In the genomic region with DNA sequence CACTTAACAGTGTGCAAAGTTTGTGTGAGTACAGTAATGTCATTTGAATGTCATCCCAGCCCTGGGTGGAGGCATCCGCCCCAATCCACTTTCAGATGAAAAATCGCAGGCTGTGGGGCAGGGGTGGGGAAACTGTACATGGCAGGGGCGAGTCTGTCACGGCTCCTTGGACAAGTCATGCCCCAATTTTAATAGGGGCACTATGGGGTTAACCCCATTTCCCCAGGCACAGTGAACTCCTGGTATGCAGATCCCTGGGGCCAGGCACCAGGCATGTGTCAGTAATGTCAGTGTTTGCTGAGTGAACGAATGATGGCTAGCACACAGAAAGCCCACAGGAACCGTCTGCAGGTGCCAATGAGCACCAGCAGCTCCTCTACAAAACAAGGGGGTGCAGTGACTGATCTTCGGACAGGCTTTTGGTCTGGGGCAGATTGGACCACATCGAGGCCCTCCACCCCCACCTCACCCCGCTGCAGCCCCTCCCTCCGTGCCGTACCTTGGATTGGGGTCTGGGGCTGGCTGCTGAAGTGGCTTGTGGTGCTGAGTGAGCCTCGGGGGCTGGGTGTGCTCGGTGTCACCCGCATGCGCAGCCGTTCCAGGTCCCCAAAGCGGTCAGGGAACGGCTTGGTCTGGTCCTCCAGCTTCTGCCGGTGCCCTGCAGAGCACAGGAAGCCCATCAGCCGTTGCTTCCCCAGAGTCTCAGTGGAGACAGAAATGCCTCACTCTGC, we compare ENCODE assay signal across 15 cellular contexts. TPM values are rescaled to one million over a fixed set of nuclear protein-coding genes. Genes with fewer than 3 reads are reported as not detected.
A peak's percentile ranks its signal among the peaks of the same experiment; 100 is the strongest.
DNase-seq lines count a peak whose midpoint lies in the region; TF ChIP-seq lines count a peak whose summit lies in the region.
"Had no signal": no experiment of that assay in that cellular context is flagged by ENCODE, and none has a peak within 500 bp of the region (broad histone marks: within the 10 kb centered on the region; RNA-seq: fewer than 3 reads in every experiment).

No MANE protein-coding gene starts in this region.

- H3K4me1 Mint-ChIP-seq in CD8-positive, alpha-beta memory T cell, result peaks cover 50 to 95% (median 66%) of the 10 kb centered on the region in 3 donors
- no peaks in the 10 kb centered on the region for H3K4me1 Mint-ChIP-seq in chondrocyte (ENCODE audit: low read depth)

- H3K9me3 ChIP-seq in CD8-positive, alpha-beta memory T cell (ENCODE audit: low read length), result no peaks in the 10 kb centered on the region
- H3K9me3 ChIP-seq in Peyer's patch, result no peaks in the 10 kb centered on the region
- no peaks in the 10 kb centered on the region for H3K9me3 ChIP-seq in sigmoid colon
- H3K9me3 ChIP-seq in HAP-1, result no peaks in the 10 kb centered on the region
- no peaks in the 10 kb centered on the region for H3K9me3 ChIP-seq in uterus
- H3K9me3 ChIP-seq: adrenal gland had no signal

- H3K27me3 Mint-ChIP-seq in CD8-positive, alpha-beta memory T cell, result peaks cover 0 to 4% of the 10 kb centered on the region in 2 donors
- H3K27me3 Mint-ChIP-seq in chondrocyte (ENCODE audit: low read depth), result no peaks in the 10 kb centered on the region

- POLR2A ChIA-PET in CD8-positive, alpha-beta memory T cell (lab: Charles Lee), result no interaction called here

- peaks cover 71% of the 10 kb centered on the region for H3K4me1 ChIP-seq in CD8-positive, alpha-beta memory T cell (ENCODE audit: insufficient read depth, low read length)
- H3K4me1 ChIP-seq in Peyer's patch, result peaks cover 0 to 13% (median 3%) of the 10 kb centered on the region in 4 donors
- H3K4me1 ChIP-seq in sigmoid colon, result no peaks in the 10 kb centered on the region
- H3K4me1 ChIP-seq in HAP-1, result no peaks in the 10 kb centered on the region
- no peaks in the 10 kb centered on the region for H3K4me1 ChIP-seq in uterus
- H3K4me1 ChIP-seq: adrenal gland had no signal

- WGBS in sigmoid colon, 2 donors, result 91 to 92% methylated on average over 20 of the region's 20 CpGs

- TF ChIP-seq POLR2A in Peyer's patch (IDR thresholded peaks at IDR 0.05), result no peak
- no peak for TF ChIP-seq POLR2A in sigmoid colon (IDR thresholded peaks at IDR 0.05)
- TF ChIP-seq POLR2A in uterus (IDR thresholded peaks at IDR 0.05), result no peak

- peak overlapping the region in 7 of 8 donors; percentile 68 to 100 (median 81) for H3K27ac Mint-ChIP-seq in CD8-positive, alpha-beta memory T cell
- no peak overlapping the region for H3K27ac Mint-ChIP-seq in chondrocyte (ENCODE audit: unreplicated experiment)

- no peak for TF ChIP-seq CTCF in Peyer's patch (IDR thresholded peaks at IDR 0.05)
- no peak for TF ChIP-seq CTCF in chondrocyte (IDR thresholded peaks at IDR 0.05)
- no peak for TF ChIP-seq CTCF in sigmoid colon (IDR thresholded peaks at IDR 0.05)
- TF ChIP-seq CTCF in uterus (IDR thresholded peaks at IDR 0.05), result no peak

- intact Hi-C loops in sigmoid colon (cut with DNase I), result no loop called here
- intact Hi-C loops in uterus (cut with DNase I; ENCODE audit: low total_unique reads), result no loop called here

- no peak overlapping the region for H3K4me3 ChIP-seq in CD8-positive, alpha-beta memory T cell (ENCODE audit: low read length)
- H3K4me3 ChIP-seq in Peyer's patch (no peak overlapping the region), sigmoid colon (no peak overlapping the region), HAP-1 (no peak overlapping the region), uterus (no peak overlapping the region)
- H3K4me3 ChIP-seq: adrenal gland, cardiac muscle cell had no signal

- H3K4me3 Mint-ChIP-seq in CD8-positive, alpha-beta memory T cell, result peak overlapping the region in 4 of 7 donors; percentile 5 to 66 (median 42)
- H3K4me3 Mint-ChIP-seq in chondrocyte (ENCODE audit: unreplicated experiment), result no peak overlapping the region

- CTCF ChIA-PET in CD8-positive, alpha-beta memory T cell (lab: Charles Lee), result no interaction called here

- H3K27ac ChIP-seq in CD8-positive, alpha-beta memory T cell (ENCODE audit: low read depth, low read length), result no peak overlapping the region
- no peak overlapping the region for H3K27ac ChIP-seq in Peyer's patch
- no peak overlapping the region for H3K27ac ChIP-seq in sigmoid colon
- no peak overlapping the region for H3K27ac ChIP-seq in uterus
- H3K27ac ChIP-seq: adrenal gland, cardiac muscle cell had no signal

- in situ Hi-C loops in HAP-1 (cut with MboI; ENCODE audit: low sequenced_read_pairs), result no loop called here

- no peaks in the 10 kb centered on the region for H3K27me3 ChIP-seq in CD8-positive, alpha-beta memory T cell (ENCODE audit: insufficient read depth, low read length, poor library complexity, severe bottlenecking)
- H3K27me3 ChIP-seq in Peyer's patch (no peaks in the 10 kb centered on the region), sigmoid colon (peaks cover 0 to 15% (median 0%) of the 10 kb centered on the region in 3 donors), HAP-1 (ENCODE audit: low read depth) (no peaks in the 10 kb centered on the region), uterus (no peaks in the 10 kb centered on the region)
- H3K27me3 ChIP-seq: cardiac muscle cell had no signal

- TF ChIP-seq EP300 in sigmoid colon (IDR thresholded peaks at IDR 0.05), result no peak

- H3K36me3 Mint-ChIP-seq in CD8-positive, alpha-beta memory T cell, result peaks cover 10 to 94% (median 18%) of the 10 kb centered on the region in 3 donors
- no peaks in the 10 kb centered on the region for H3K36me3 Mint-ChIP-seq in chondrocyte (ENCODE audit: low read depth)

- H3K9me3 Mint-ChIP-seq in CD8-positive, alpha-beta memory T cell, result peaks cover 0 to 4% (median 0%) of the 10 kb centered on the region in 5 donors
- H3K9me3 Mint-ChIP-seq in chondrocyte (ENCODE audit: low read depth), result peaks cover 3% of the 10 kb centered on the region

- peaks cover 71% of the 10 kb centered on the region for H3K36me3 ChIP-seq in CD8-positive, alpha-beta memory T cell (ENCODE audit: insufficient read depth, low read length)
- H3K36me3 ChIP-seq in Peyer's patch (peaks cover 0 to 8% (median 0%) of the 10 kb centered on the region in 3 donors), sigmoid colon (no peaks in the 10 kb centered on the region), HAP-1 (replicated peaks) (peaks cover 10% of the 10 kb centered on the region), uterus (no peaks in the 10 kb centered on the region)
- H3K36me3 ChIP-seq: adrenal gland, cardiac muscle cell had no signal

- peak in 1 of 5 donors; percentile 41 for DNase-seq in CD8-positive, alpha-beta memory T cell
- peak; percentile 14 to 39 (median 37) for DNase-seq in Peyer's patch
- DNase-seq in chondrocyte (ENCODE audit: low spot score), result peak; percentile 58
- peak; percentile 30 for DNase-seq in sigmoid colon
- no peak for DNase-seq in HAP-1 (ENCODE audit: low spot score in 2 of 2)
- no peak for DNase-seq in COLO668 (lab: John Stamatoyannopoulos, UW; ENCODE audit: unreplicated experiment)
- no peak for DNase-seq in uterus
- DNase-seq: NCI-H1105 treated with DMSO at 0.1 percent for 48 hours; NCI-H2107; NCI-H526; stimulated activated CD4-positive, alpha-beta T cell treated with anti-CD3 and anti-CD28 coated beads, Interleukin-1b, Interleukin-23, amount 100 ng/mL, for 48 hours had no signal

RNA-seq across cellular contexts. Expression of a gene that starts 23.2 kb away (rescaled TPM):
- 100 to 1,000 TPM; 218 to 241 TPM for total RNA-seq in CD8-positive, alpha-beta memory T cell
- 107 TPM for polyA plus RNA-seq in CD8-positive, alpha-beta memory T cell
- total RNA-seq in Peyer's patch, result 1 to 10 TPM; 2.1 to 9.9 (median 6.0) TPM
- total RNA-seq in chondrocyte, result 1.8 to 2.9 TPM in 2 of 3 replicates, not detected in the other
- 1 to 10 TPM in 1 of 4 donors, under 1 TPM in 2, not detected in 1; 0.36 to 1.2 (median 0.49) TPM for total RNA-seq in sigmoid colon
- 10 to 100 TPM in 1 of 3 donors, 1 to 10 TPM in 2; 1.2 to 18.0 (median 3.7) TPM for polyA plus RNA-seq in sigmoid colon
- total RNA-seq in uterus, result 1 to 10 TPM in 2 of 4 donors, under 1 TPM in 1, not detected in 1; 0.26 to 1.7 (median 1.6) TPM
- total RNA-seq: cardiac muscle cell, LHCN-M2, osteocyte had no signal
- polyA plus RNA-seq: cardiac muscle cell had no signal

Comparison
In these comparisons a context has a peak if more than half of its experiments do, and no peak if none do; other contexts are left out.
1. DNase-seq: peak in Peyer's patch (3 of 3), chondrocyte (single experiment) and sigmoid colon (single experiment); none in HAP-1 (0 of 2), COLO668 (single experiment) and uterus (0 of 2).
2. RNA of a gene that starts 23.2 kb away (total RNA-seq): 218 to 241 TPM in CD8-positive, alpha-beta memory T cell; 2.1 to 9.9 TPM in Peyer's patch, 1.8 to 2.9 TPM in chondrocyte, 0.26 to 1.7 TPM in uterus and 0.36 to 1.2 TPM in sigmoid colon; every median in the first group is over 10 times any median in the second.